In the genomic region with DNA sequence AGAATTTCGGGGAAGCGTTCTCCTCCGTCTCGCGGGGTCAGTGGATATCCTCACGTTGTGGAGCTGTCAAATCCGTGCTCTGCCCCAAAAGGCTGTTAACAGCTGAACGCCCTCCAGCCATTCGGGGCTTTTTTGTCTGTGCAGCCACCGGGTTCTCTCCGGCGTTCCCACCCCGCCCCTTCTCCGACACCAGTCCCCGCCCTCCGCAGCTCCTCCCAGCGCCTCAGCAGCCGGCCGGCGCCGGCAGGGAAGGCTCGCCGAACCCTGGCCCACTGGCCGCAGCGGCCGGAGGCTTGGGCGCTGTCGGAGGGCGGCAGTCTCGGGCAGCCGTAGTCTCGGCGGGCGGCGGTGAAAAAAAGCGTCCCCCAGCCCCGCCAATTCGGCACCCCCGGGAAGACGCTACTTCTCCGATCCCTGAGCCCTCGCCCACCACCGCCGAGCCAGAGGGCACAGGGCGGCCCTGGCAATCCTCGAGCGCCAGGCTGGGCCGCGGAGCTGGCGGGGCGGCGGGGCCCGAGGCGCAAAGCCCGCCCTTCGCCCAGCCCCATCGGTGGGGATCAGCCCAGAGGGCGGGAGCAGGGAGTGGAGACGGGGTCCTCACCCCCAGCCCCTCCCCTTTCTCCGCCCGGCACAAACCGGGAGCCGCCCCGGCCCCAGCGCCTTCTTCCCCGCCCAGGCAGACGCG, we compare ENCODE assay signal across 8 cellular contexts. TPM values are rescaled to one million over a fixed set of nuclear protein-coding genes. Genes with fewer than 3 reads are reported as not detected.
DNase-seq lines count a peak whose midpoint lies in the region; ATAC-seq and TF ChIP-seq lines count a peak whose summit lies in the region.

TSS of gene SESN1 (minus strand) at position 496 of the 685 bp plus-strand sequence. CDS start 773 bp downstream, outside the sequence.

- H3K27me3 ChIP-seq in HUES64 (ENCODE audit: insufficient read depth, low read length) = no peaks in the 10 kb centered on the region

- H3K27ac ChIP-seq in HUES64 (ENCODE audit: low read depth, low read length) = peak within 1 kb of the TSS; percentile 98

- TF ChIP-seq CTCF in epithelial cell of esophagus (IDR thresholded peaks at IDR 0.05; ENCODE audit: insufficient read depth, low read depth, low read length, missing control alignments) (no peak), mucosa of descending colon (IDR thresholded peaks at IDR 0.05) (no peak)

- DNase-seq in DMS 273 treated with DMSO at 0.1 percent for 48 hours (lab: John Stamatoyannopoulos, UW) = peak; percentile 76
- DNase-seq in OCI-M1 (lab: John Stamatoyannopoulos, UW) = peak; percentile 95
- DNase-seq in activated T-cell treated with anti-CD3 and anti-CD28 coated beads for 24 hours (ENCODE audit: low read depth) = peak; percentile 94
- DNase-seq in epithelial cell of esophagus (ENCODE audit: low read depth) = peak; percentile 98
- peak; percentile 92 to 96 (median 95) for DNase-seq in mucosa of descending colon
- peak; percentile 60 to 73 for DNase-seq in stimulated activated CD8-positive, alpha-beta memory T cell treated with anti-CD3 and anti-CD28 coated beads, Interleukin-4, amount 100 ng/mL, for 1 hour (ENCODE audit: low read depth in 2 of 2, low spot score in 1 of 2)

- H3K4me1 ChIP-seq in HUES64 (ENCODE audit: insufficient read depth, low read length) (peaks cover 25% of the 10 kb centered on the region), mucosa of descending colon (ENCODE audit: low read depth) (peaks cover 22% of the 10 kb centered on the region)

- ATAC-seq in GM21515 (IDR thresholded peaks at IDR 0.05; ENCODE audit: unreplicated experiment) (peak; percentile 62), mucosa of descending colon (peak; percentile 88)

- H3K9ac ChIP-seq in HUES64 (ENCODE audit: low read depth, low read length) = peak within 1 kb of the TSS; percentile 88

- under 1% methylated on average over 68 of the region's 68 CpGs for WGBS in HUES64

- peak within 1 kb of the TSS; percentile 84 for H3K4me3 ChIP-seq in HUES64 (ENCODE audit: low read length)
- peak within 1 kb of the TSS; percentile 93 for H3K4me3 ChIP-seq in epithelial cell of esophagus (ENCODE audit: low read length)
- peak within 1 kb of the TSS; percentile 38 for H3K4me3 ChIP-seq in mucosa of descending colon

- H3K36me3 ChIP-seq in HUES64 (ENCODE audit: insufficient read depth, low read length) (no peaks in the 10 kb centered on the region), mucosa of descending colon (ENCODE audit: low read depth) (no peaks in the 10 kb centered on the region)

- intact Hi-C loops in mucosa of descending colon (cut with DNase I, micrococcal nuclease) = loop anchor here in 1 of 2 donors (5.0 kb wide), 1 partner anchor 293 kb away; no protein-coding TSS in a partner anchor

- H3K9me3 ChIP-seq in HUES64 (ENCODE audit: insufficient read depth, low read depth, low read length) (no peaks in the 10 kb centered on the region), mucosa of descending colon (no peaks in the 10 kb centered on the region)

RNA-seq across cellular contexts. Expression of gene SESN1, which starts in this region (rescaled TPM):
- polyA plus RNA-seq in HUES64 (2013, experiment 1 of 2) = 17.8 TPM
- 16.5 TPM for polyA plus RNA-seq in HUES64 (2013, experiment 2 of 2)
- 10 to 100 TPM; 23.5 to 42.6 (median 32.8) TPM for total RNA-seq in mucosa of descending colon

Comparison
In these comparisons a context has a peak if more than half of its experiments do, and no peak if none do; other contexts are left out.
1. Peak in every context shown above with its lines: DNase-seq, ATAC-seq, H3K4me3 ChIP-seq and H3K27ac ChIP-seq.
2. H3K4me3 ChIP-seq: peak in every context shown above with its lines; median percentile 93 in epithelial cell of esophagus; 84 in HUES64; 38 in mucosa of descending colon.